ENCODE assay signal across 1 cellular context in the genomic region with DNA sequence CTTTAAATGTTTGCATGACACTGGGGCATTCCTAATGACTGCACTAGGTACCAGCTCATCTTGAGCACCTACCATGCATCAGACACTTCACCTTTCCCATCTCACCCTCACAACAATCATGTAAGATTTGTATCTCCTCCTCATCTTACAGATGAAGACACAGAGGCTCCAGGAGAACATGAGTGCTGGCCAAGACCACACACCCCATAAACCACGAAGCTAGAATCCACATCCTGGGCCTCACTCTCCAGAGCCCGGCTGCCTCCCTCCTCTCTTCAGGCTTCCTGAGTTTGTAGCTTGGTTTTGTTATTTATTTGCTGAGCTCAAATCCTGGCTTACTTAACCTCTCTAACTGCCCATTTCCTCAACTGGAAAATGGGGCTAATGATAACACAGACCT.
TF ChIP-seq lines count a peak whose summit lies in the region.

No MANE protein-coding gene starts in this region.

TF ChIP-seq in GM23338, 12 proteins besides CTCF, POLR2A, EP300 and RAD21:
- TF ChIP-seq EZH2phosphoT487 (IDR thresholded peaks at IDR 0.05; ENCODE audit: unreplicated experiment) (no peak), POLR2AphosphoS5 (IDR thresholded peaks at IDR 0.05; ENCODE audit: low read depth) (no peak), EZH2 (IDR thresholded peaks at IDR 0.05; ENCODE audit: low read depth, unreplicated experiment) (no peak), NANOG (IDR thresholded peaks at IDR 0.05; ENCODE audit: borderline replicate concordance) (no peak), STAT1 (IDR thresholded peaks at IDR 0.05; ENCODE audit: unreplicated experiment) (no peak), ZNF331 (CRISPR knock-in tag; IDR thresholded peaks at IDR 0.05; ENCODE audit: low read depth) (no peak), ZNF114 (CRISPR knock-in tag; IDR thresholded peaks at IDR 0.05) (no peak), JUNB (IDR thresholded peaks at IDR 0.05; ENCODE audit: unreplicated experiment) (no peak)
- TF ChIP-seq, protein P1, sequence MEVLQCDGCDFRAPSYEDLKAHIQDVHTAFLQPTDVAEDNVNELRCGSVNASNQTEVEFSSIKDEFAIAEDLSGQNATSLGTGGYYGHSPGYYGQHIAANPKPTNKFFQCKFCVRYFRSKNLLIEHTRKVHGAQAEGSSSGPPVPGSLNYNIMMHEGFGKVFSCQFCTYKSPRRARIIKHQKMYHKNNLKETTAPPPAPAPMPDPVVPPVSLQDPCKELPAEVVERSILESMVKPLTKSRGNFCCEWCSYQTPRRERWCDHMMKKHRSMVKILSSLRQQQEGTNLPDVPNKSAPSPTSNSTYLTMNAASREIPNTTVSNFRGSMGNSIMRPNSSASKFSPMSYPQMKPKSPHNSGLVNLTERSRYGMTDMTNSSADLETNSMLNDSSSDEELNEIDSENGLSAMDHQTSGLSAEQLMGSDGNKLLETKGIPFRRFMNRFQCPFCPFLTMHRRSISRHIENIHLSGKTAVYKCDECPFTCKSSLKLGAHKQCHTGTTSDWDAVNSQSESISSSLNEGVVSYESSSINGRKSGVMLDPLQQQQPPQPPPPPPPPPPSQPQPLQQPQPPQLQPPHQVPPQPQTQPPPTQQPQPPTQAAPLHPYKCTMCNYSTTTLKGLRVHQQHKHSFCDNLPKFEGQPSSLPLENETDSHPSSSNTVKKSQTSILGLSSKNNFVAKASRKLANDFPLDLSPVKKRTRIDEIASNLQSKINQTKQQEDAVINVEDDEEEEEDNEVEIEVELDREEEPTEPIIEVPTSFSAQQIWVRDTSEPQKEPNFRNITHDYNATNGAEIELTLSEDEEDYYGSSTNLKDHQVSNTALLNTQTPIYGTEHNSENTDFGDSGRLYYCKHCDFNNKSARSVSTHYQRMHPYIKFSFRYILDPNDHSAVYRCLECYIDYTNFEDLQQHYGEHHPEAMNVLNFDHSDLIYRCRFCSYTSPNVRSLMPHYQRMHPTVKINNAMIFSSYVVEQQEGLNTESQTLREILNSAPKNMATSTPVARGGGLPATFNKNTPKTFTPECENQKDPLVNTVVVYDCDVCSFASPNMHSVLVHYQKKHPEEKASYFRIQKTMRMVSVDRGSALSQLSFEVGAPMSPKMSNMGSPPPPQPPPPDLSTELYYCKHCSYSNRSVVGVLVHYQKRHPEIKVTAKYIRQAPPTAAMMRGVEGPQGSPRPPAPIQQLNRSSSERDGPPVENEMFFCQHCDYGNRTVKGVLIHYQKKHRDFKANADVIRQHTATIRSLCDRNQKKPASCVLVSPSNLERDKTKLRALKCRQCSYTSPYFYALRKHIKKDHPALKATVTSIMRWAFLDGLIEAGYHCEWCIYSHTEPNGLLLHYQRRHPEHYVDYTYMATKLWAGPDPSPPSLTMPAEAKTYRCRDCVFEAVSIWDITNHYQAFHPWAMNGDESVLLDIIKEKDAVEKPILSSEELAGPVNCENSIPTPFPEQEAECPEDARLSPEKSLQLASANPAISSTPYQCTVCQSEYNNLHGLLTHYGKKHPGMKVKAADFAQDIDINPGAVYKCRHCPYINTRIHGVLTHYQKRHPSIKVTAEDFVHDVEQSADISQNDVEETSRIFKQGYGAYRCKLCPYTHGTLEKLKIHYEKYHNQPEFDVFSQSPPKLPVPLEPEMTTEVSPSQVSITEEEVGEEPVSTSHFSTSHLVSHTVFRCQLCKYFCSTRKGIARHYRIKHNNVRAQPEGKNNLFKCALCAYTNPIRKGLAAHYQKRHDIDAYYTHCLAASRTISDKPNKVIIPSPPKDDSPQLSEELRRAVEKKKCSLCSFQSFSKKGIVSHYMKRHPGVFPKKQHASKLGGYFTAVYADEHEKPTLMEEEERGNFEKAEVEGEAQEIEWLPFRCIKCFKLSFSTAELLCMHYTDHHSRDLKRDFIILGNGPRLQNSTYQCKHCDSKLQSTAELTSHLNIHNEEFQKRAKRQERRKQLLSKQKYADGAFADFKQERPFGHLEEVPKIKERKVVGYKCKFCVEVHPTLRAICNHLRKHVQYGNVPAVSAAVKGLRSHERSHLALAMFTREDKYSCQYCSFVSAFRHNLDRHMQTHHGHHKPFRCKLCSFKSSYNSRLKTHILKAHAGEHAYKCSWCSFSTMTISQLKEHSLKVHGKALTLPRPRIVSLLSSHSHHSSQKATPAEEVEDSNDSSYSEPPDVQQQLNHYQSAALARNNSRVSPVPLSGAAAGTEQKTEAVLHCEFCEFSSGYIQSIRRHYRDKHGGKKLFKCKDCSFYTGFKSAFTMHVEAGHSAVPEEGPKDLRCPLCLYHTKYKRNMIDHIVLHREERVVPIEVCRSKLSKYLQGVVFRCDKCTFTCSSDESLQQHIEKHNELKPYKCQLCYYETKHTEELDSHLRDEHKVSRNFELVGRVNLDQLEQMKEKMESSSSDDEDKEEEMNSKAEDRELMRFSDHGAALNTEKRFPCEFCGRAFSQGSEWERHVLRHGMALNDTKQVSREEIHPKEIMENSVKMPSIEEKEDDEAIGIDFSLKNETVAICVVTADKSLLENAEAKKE (CRISPR knock-in tag; IDR thresholded peaks at IDR 0.05): no peak
- TF ChIP-seq, protein P2, sequence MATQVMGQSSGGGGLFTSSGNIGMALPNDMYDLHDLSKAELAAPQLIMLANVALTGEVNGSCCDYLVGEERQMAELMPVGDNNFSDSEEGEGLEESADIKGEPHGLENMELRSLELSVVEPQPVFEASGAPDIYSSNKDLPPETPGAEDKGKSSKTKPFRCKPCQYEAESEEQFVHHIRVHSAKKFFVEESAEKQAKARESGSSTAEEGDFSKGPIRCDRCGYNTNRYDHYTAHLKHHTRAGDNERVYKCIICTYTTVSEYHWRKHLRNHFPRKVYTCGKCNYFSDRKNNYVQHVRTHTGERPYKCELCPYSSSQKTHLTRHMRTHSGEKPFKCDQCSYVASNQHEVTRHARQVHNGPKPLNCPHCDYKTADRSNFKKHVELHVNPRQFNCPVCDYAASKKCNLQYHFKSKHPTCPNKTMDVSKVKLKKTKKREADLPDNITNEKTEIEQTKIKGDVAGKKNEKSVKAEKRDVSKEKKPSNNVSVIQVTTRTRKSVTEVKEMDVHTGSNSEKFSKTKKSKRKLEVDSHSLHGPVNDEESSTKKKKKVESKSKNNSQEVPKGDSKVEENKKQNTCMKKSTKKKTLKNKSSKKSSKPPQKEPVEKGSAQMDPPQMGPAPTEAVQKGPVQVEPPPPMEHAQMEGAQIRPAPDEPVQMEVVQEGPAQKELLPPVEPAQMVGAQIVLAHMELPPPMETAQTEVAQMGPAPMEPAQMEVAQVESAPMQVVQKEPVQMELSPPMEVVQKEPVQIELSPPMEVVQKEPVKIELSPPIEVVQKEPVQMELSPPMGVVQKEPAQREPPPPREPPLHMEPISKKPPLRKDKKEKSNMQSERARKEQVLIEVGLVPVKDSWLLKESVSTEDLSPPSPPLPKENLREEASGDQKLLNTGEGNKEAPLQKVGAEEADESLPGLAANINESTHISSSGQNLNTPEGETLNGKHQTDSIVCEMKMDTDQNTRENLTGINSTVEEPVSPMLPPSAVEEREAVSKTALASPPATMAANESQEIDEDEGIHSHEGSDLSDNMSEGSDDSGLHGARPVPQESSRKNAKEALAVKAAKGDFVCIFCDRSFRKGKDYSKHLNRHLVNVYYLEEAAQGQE (IDR thresholded peaks at IDR 0.05; ENCODE audit: unreplicated experiment): no peak
